ENCODE assay signal across 13 cellular contexts in genomic region chr9:82117025-82117424, GRCh38.
DNase-seq lines count a peak whose midpoint lies in the region; ATAC-seq and TF ChIP-seq lines count a peak whose summit lies in the region.
"Had no signal": no experiment of that assay in that cellular context is flagged by ENCODE, and none has a peak within 500 bp of the region (broad histone marks: within the 10 kb centered on the region; RNA-seq: fewer than 3 reads in every experiment).

No MANE protein-coding gene starts in this region.

- peaks cover 0 to 3% (median 0%) of the 10 kb centered on the region in 9 donors for H3K9me3 Mint-ChIP-seq in naive thymus-derived CD8-positive, alpha-beta T cell
- H3K9me3 Mint-ChIP-seq: activated naive CD4-positive, alpha-beta T cell treated with anti-CD3 and anti-CD28 coated beads, Interleukin-2, amount 50 U/mL, for 24 hours; mesothelial cell of epicardium had no signal

- H3K4me1 ChIP-seq in adipocyte (ENCODE audit: control insufficient read depth, insufficient read depth, low read length) (peaks cover 15% of the 10 kb centered on the region), smooth muscle cell (ENCODE audit: low read depth) (peaks cover 13% of the 10 kb centered on the region)

- no peak overlapping the region for H3K4me3 Mint-ChIP-seq in naive thymus-derived CD8-positive, alpha-beta T cell
- H3K4me3 Mint-ChIP-seq: activated naive CD4-positive, alpha-beta T cell treated with anti-CD3 and anti-CD28 coated beads, Interleukin-2, amount 50 U/mL, for 24 hours; mesothelial cell of epicardium had no signal

- no peaks in the 10 kb centered on the region for H3K36me3 Mint-ChIP-seq in naive thymus-derived CD8-positive, alpha-beta T cell
- H3K36me3 Mint-ChIP-seq: activated naive CD4-positive, alpha-beta T cell treated with anti-CD3 and anti-CD28 coated beads, Interleukin-2, amount 50 U/mL, for 24 hours; mesothelial cell of epicardium had no signal

- no peaks in the 10 kb centered on the region for H3K27me3 Mint-ChIP-seq in naive thymus-derived CD8-positive, alpha-beta T cell
- H3K27me3 Mint-ChIP-seq: activated naive CD4-positive, alpha-beta T cell treated with anti-CD3 and anti-CD28 coated beads, Interleukin-2, amount 50 U/mL, for 24 hours had no signal

- H3K9me3 ChIP-seq in adipocyte (ENCODE audit: control insufficient read depth, low read length) (no peaks in the 10 kb centered on the region), smooth muscle cell (replicated peaks; ENCODE audit: low read depth) (no peaks in the 10 kb centered on the region)
- H3K9me3 ChIP-seq: thoracic aorta had no signal

- H3K4me1 Mint-ChIP-seq in naive thymus-derived CD8-positive, alpha-beta T cell: no peaks in the 10 kb centered on the region
- H3K4me1 Mint-ChIP-seq: activated naive CD4-positive, alpha-beta T cell treated with anti-CD3 and anti-CD28 coated beads, Interleukin-2, amount 50 U/mL, for 24 hours had no signal

- peak; percentile 6 for DNase-seq in NCI-H146 (lab: John Stamatoyannopoulos, UW)
- DNase-seq in NCI-H146 treated with DMSO at 0.1 percent for 48 hours (lab: John Stamatoyannopoulos, UW; ENCODE audit: unreplicated experiment): no peak
- peak; percentile 68 for DNase-seq in adipocyte (ENCODE audit: low read depth)
- peak; percentile 71 for DNase-seq in globus pallidus (ENCODE audit: low spot score)
- DNase-seq in smooth muscle cell (lab: John Stamatoyannopoulos, UW; ENCODE audit: unreplicated experiment): no peak
- DNase-seq in activated effector memory CD4-positive, alpha-beta T cell treated with anti-CD3 and anti-CD28 coated beads, Interleukin-2, amount 50 U/mL, for 16 hours: no peak
- DNase-seq in HCEC 1CT: no peak
- no peak for DNase-seq in naive thymus-derived CD8-positive, alpha-beta T cell
- DNase-seq: DMS79, NCI-H226 had no signal

- no peaks in the 10 kb centered on the region for H3K79me2 ChIP-seq in smooth muscle cell (ENCODE audit: low read depth)

- ATAC-seq in naive thymus-derived CD8-positive, alpha-beta T cell: no peak

- H3K4me3 ChIP-seq in adipocyte (ENCODE audit: low read length): peak overlapping the region; percentile 46
- no peak overlapping the region for H3K4me3 ChIP-seq in smooth muscle cell
- H3K4me3 ChIP-seq: thoracic aorta had no signal

- H3K27ac Mint-ChIP-seq in naive thymus-derived CD8-positive, alpha-beta T cell: no peak overlapping the region
- H3K27ac Mint-ChIP-seq: activated naive CD4-positive, alpha-beta T cell treated with anti-CD3 and anti-CD28 coated beads, Interleukin-2, amount 50 U/mL, for 24 hours had no signal

- H3K36me3 ChIP-seq in adipocyte (ENCODE audit: control insufficient read depth, insufficient read depth, low read length, severe bottlenecking) (no peaks in the 10 kb centered on the region), smooth muscle cell (ENCODE audit: low read depth) (no peaks in the 10 kb centered on the region)
- H3K36me3 ChIP-seq: thoracic aorta had no signal

- no peaks in the 10 kb centered on the region for H4K20me1 ChIP-seq in smooth muscle cell (ENCODE audit: low read depth)

- POLR2A ChIA-PET in naive thymus-derived CD8-positive, alpha-beta T cell (lab: Charles Lee): no interaction called here

- 56% methylated on average over 6 of the region's 6 CpGs for WGBS in smooth muscle cell (ENCODE audit: low lambda C conversion rate)

- H3F3A ChIP-seq in smooth muscle cell (ENCODE audit: low read depth): no peaks in the 10 kb centered on the region

- no peak overlapping the region for H3K9ac ChIP-seq in adipocyte (ENCODE audit: low read length)
- H3K9ac ChIP-seq in smooth muscle cell (ENCODE audit: low read depth): no peak overlapping the region

- H2AFZ ChIP-seq in smooth muscle cell (ENCODE audit: low read depth): no peak overlapping the region

- H3K4me2 ChIP-seq in smooth muscle cell: peak overlapping the region; percentile 11

- no peak overlapping the region for H3K27ac ChIP-seq in smooth muscle cell (ENCODE audit: low read depth)
- H3K27ac ChIP-seq: thoracic aorta had no signal

- no peak for TF ChIP-seq CTCF in smooth muscle cell (IDR thresholded peaks at IDR 0.05; ENCODE audit: borderline replicate concordance, insufficient read depth, poor library complexity, severe bottlenecking)

- H3K27me3 ChIP-seq in adipocyte (replicated peaks; ENCODE audit: control insufficient read depth, insufficient read depth, low read length) (no peaks in the 10 kb centered on the region), smooth muscle cell (ENCODE audit: low read depth) (no peaks in the 10 kb centered on the region)

Comparison
In these comparisons a context has a peak if more than half of its experiments do, and no peak if none do; other contexts are left out.
1. DNase-seq: peak in NCI-H146 (single experiment), adipocyte (single experiment) and globus pallidus (single experiment); none in NCI-H146 treated with DMSO at 0.1 percent for 48 hours (single experiment), smooth muscle cell (single experiment), activated effector memory CD4-positive, alpha-beta T cell treated with anti-CD3 and anti-CD28 coated beads, Interleukin-2, amount 50 U/mL, for 16 hours (single experiment), HCEC 1CT (single experiment) and naive thymus-derived CD8-positive, alpha-beta T cell (0 of 10).